Comparison of ENCODE assay signal across 1 cellular context in genomic region chr9:4662108-4662988, GRCh38.
TF ChIP-seq lines count a peak whose summit lies in the region.

Gene PLPP6, plus strand, starts transcription at chr9:4662294. Its CDS starts 82 bp downstream, at chr9:4662376.

TF ChIP-seq in K562, 482 proteins besides CTCF, POLR2A, EP300 and RAD21 (continued from another document and continues in another):
- no peak for TF ChIP-seq ZNF280A (IDR thresholded peaks at IDR 0.05; ENCODE audit: low read depth, partially characterized antibody)
- TF ChIP-seq E2F5 (CRISPR knock-in tag; IDR thresholded peaks at IDR 0.05), result no peak
- TF ChIP-seq BHLHE40 (IDR thresholded peaks at IDR 0.05; ENCODE audit: low read length), result no peak
- no peak for TF ChIP-seq SIRT6 (IDR thresholded peaks at IDR 0.05; ENCODE audit: low read depth, low read length)
- TF ChIP-seq ZNF583 (CRISPR knock-in tag; IDR thresholded peaks at IDR 0.05), result no peak
- TF ChIP-seq CLOCK (CRISPR knock-in tag; IDR thresholded peaks at IDR 0.05; ENCODE audit: borderline replicate concordance), result no peak
- TF ChIP-seq, protein P1, sequence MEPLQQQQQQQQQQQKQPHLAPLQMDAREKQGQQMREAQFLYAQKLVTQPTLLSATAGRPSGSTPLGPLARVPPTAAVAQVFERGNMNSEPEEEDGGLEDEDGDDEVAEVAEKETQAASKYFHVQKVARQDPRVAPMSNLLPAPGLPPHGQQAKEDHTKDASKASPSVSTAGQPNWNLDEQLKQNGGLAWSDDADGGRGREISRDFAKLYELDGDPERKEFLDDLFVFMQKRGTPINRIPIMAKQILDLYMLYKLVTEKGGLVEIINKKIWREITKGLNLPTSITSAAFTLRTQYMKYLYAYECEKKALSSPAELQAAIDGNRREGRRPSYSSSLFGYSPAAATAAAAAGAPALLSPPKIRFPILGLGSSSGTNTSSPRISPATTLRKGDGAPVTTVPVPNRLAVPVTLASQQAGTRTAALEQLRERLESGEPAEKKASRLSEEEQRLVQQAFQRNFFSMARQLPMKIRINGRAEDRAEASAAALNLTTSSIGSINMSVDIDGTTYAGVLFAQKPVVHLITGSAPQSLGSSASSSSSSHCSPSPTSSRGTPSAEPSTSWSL (CRISPR knock-in tag; IDR thresholded peaks at IDR 0.05; ENCODE audit: borderline replicate concordance), result no peak
- TF ChIP-seq ZNF384 (IDR thresholded peaks at IDR 0.05; ENCODE audit: low read depth, low read length), result no peak
- no peak for TF ChIP-seq KHSRP (IDR thresholded peaks at IDR 0.05)
- TF ChIP-seq ZNF584 (CRISPR knock-in tag; IDR thresholded peaks at IDR 0.05; ENCODE audit: low read depth), result no peak
- no peak for TF ChIP-seq NR1H2 (CRISPR knock-in tag; IDR thresholded peaks at IDR 0.05)
- TF ChIP-seq PATZ1 (CRISPR knock-in tag; IDR thresholded peaks at IDR 0.05; ENCODE audit: borderline replicate concordance), result no peak
- TF ChIP-seq MTA3 (IDR thresholded peaks at IDR 0.05; ENCODE audit: borderline replicate concordance), result 0 out of 2 replicates have a peak, but pooled peaks have one; percentile 26
- TF ChIP-seq ZNF511 (CRISPR knock-in tag; IDR thresholded peaks at IDR 0.05), result no peak
- peak; percentile 87 for TF ChIP-seq ELF2 (CRISPR knock-in tag; IDR thresholded peaks at IDR 0.05)
- no peak for TF ChIP-seq FOXA1 (IDR thresholded peaks at IDR 0.05; ENCODE audit: borderline replicate concordance)
- peak; percentile 57 for TF ChIP-seq KDM5B (IDR thresholded peaks at IDR 0.05; ENCODE audit: insufficient replicate concordance, low read depth, low read length)
- no peak for TF ChIP-seq TRIM28 (IDR thresholded peaks at IDR 0.05)
- TF ChIP-seq MECOM (CRISPR knock-in tag; IDR thresholded peaks at IDR 0.05), result no peak
- no peak for TF ChIP-seq MEIS2 (IDR thresholded peaks at IDR 0.05; ENCODE audit: partially characterized antibody)
- TF ChIP-seq, protein P2, sequence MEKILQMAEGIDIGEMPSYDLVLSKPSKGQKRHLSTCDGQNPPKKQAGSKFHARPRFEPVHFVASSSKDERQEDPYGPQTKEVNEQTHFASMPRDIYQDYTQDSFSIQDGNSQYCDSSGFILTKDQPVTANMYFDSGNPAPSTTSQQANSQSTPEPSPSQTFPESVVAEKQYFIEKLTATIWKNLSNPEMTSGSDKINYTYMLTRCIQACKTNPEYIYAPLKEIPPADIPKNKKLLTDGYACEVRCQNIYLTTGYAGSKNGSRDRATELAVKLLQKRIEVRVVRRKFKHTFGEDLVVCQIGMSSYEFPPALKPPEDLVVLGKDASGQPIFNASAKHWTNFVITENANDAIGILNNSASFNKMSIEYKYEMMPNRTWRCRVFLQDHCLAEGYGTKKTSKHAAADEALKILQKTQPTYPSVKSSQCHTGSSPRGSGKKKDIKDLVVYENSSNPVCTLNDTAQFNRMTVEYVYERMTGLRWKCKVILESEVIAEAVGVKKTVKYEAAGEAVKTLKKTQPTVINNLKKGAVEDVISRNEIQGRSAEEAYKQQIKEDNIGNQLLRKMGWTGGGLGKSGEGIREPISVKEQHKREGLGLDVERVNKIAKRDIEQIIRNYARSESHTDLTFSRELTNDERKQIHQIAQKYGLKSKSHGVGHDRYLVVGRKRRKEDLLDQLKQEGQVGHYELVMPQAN (IDR thresholded peaks at IDR 0.05; ENCODE audit: borderline replicate concordance), result no peak
- TF ChIP-seq, protein P3, sequence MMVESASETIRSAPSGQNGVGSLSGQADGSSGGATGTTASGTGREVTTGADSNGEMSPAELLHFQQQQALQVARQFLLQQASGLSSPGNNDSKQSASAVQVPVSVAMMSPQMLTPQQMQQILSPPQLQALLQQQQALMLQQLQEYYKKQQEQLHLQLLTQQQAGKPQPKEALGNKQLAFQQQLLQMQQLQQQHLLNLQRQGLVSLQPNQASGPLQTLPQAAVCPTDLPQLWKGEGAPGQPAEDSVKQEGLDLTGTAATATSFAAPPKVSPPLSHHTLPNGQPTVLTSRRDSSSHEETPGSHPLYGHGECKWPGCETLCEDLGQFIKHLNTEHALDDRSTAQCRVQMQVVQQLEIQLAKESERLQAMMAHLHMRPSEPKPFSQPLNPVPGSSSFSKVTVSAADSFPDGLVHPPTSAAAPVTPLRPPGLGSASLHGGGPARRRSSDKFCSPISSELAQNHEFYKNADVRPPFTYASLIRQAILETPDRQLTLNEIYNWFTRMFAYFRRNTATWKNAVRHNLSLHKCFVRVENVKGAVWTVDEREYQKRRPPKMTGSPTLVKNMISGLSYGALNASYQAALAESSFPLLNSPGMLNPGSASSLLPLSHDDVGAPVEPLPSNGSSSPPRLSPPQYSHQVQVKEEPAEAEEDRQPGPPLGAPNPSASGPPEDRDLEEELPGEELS (CRISPR knock-in tag; IDR thresholded peaks at IDR 0.05; ENCODE audit: borderline replicate concordance), result no peak
- TF ChIP-seq HOMEZ (CRISPR knock-in tag; IDR thresholded peaks at IDR 0.05), result no peak
- TF ChIP-seq, protein P4, sequence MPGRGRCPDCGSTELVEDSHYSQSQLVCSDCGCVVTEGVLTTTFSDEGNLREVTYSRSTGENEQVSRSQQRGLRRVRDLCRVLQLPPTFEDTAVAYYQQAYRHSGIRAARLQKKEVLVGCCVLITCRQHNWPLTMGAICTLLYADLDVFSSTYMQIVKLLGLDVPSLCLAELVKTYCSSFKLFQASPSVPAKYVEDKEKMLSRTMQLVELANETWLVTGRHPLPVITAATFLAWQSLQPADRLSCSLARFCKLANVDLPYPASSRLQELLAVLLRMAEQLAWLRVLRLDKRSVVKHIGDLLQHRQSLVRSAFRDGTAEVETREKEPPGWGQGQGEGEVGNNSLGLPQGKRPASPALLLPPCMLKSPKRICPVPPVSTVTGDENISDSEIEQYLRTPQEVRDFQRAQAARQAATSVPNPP (IDR thresholded peaks at IDR 0.05; ENCODE audit: borderline replicate concordance, insufficient read depth, insufficient read length), result no peak
- TF ChIP-seq YBX1 (IDR thresholded peaks at IDR 0.05), result no peak
- TF ChIP-seq ZNF668 (CRISPR knock-in tag; IDR thresholded peaks at IDR 0.05), result no peak
- no peak for TF ChIP-seq TCF7 (IDR thresholded peaks at IDR 0.05; ENCODE audit: borderline replicate concordance)
- no peak for TF ChIP-seq ZNF253 (CRISPR knock-in tag; conservative IDR thresholded peaks at IDR 0.05)
- TF ChIP-seq NCOA4 (IDR thresholded peaks at IDR 0.05; ENCODE audit: partially characterized antibody), result no peak
- TF ChIP-seq ZFP30 (CRISPR knock-in tag; IDR thresholded peaks at IDR 0.05; ENCODE audit: borderline replicate concordance), result no peak
- TF ChIP-seq SIN3A (IDR thresholded peaks at IDR 0.05; ENCODE audit: borderline replicate concordance in 2 of 2, control insufficient read depth in 1 of 2, low read depth in 2 of 2, low read length in 2 of 2), result peak; percentile 23 to 68; a peak in 1 of 4 replicates
- TF ChIP-seq MCM2 (IDR thresholded peaks at IDR 0.05; ENCODE audit: low read depth), result no peak
- TF ChIP-seq GTF2F1 (IDR thresholded peaks at IDR 0.05; ENCODE audit: low read depth, low read length), result no peak
- no peak for TF ChIP-seq ZNF23 (CRISPR knock-in tag; IDR thresholded peaks at IDR 0.05)
- TF ChIP-seq MAFF (IDR thresholded peaks at IDR 0.05; ENCODE audit: low read length), result no peak
- TF ChIP-seq KDM2B (CRISPR knock-in tag; IDR thresholded peaks at IDR 0.05), result no peak
- no peak for TF ChIP-seq ZNF175 (CRISPR knock-in tag; IDR thresholded peaks at IDR 0.05; ENCODE audit: low read depth)
- no peak for TF ChIP-seq FOXJ3 (CRISPR knock-in tag; IDR thresholded peaks at IDR 0.05)
- no peak for TF ChIP-seq FOXM1 (IDR thresholded peaks at IDR 0.05; ENCODE audit: low read depth)
- TF ChIP-seq FOXM1 (CRISPR knock-in tag; IDR thresholded peaks at IDR 0.05; ENCODE audit: low read depth), result no peak
- TF ChIP-seq ESRRA (IDR thresholded peaks at IDR 0.05; ENCODE audit: borderline replicate concordance, low read depth), result no peak
- no peak for TF ChIP-seq THRAP3 (IDR thresholded peaks at IDR 0.05; ENCODE audit: borderline replicate concordance)
- TF ChIP-seq, protein P5, sequence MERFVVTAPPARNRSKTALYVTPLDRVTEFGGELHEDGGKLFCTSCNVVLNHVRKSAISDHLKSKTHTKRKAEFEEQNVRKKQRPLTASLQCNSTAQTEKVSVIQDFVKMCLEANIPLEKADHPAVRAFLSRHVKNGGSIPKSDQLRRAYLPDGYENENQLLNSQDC (CRISPR knock-in tag; IDR thresholded peaks at IDR 0.05), result no peak
- no peak for TF ChIP-seq CREBBP (IDR thresholded peaks at IDR 0.05; ENCODE audit: low read depth, low read length)
- TF ChIP-seq, protein P6, sequence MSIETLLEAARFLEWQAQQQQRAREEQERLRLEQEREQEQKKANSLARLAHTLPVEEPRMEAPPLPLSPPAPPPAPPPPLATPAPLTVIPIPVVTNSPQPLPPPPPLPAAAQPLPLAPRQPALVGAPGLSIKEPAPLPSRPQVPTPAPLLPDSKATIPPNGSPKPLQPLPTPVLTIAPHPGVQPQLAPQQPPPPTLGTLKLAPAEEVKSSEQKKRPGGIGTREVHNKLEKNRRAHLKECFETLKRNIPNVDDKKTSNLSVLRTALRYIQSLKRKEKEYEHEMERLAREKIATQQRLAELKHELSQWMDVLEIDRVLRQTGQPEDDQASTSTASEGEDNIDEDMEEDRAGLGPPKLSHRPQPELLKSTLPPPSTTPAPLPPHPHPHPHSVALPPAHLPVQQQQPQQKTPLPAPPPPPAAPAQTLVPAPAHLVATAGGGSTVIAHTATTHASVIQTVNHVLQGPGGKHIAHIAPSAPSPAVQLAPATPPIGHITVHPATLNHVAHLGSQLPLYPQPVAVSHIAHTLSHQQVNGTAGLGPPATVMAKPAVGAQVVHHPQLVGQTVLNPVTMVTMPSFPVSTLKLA (conservative IDR thresholded peaks at IDR 0.05), result peak in 1 of 2 experiments; percentile 46; a peak in 1 of 4 replicates
- no peak for TF ChIP-seq EWSR1 (IDR thresholded peaks at IDR 0.05; ENCODE audit: borderline replicate concordance, low read depth, partially characterized antibody)
